ENCODE assay signal across 1 cellular context in genomic region chr10:132187421-132188138, GRCh38.
TF ChIP-seq lines count a peak whose summit lies in the region.

No MANE protein-coding gene starts in this region.

TF ChIP-seq in HEK293, 187 proteins besides CTCF, POLR2A, EP300 and RAD21 (continued from another document):
- TF ChIP-seq, protein P1, sequence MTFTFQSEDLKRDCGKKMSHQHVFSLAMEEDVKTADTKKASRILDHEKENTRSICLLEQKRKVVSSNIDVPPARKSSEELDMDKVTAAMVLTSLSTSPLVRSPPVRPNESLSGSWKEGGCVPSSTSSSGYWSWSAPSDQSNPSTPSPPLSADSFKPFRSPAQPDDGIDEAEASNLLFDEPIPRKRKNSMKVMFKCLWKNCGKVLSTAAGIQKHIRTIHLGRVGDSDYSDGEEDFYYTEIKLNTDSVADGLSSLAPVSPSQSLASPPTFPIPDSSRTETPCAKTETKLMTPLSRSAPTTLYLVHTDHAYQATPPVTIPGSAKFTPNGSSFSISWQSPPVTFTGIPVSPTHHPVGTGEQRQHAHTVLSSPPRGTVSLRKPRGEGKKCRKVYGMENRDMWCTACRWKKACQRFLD (tag by site-specific recombination; IDR thresholded peaks at IDR 0.05) = no peak
- TF ChIP-seq, protein P2, sequence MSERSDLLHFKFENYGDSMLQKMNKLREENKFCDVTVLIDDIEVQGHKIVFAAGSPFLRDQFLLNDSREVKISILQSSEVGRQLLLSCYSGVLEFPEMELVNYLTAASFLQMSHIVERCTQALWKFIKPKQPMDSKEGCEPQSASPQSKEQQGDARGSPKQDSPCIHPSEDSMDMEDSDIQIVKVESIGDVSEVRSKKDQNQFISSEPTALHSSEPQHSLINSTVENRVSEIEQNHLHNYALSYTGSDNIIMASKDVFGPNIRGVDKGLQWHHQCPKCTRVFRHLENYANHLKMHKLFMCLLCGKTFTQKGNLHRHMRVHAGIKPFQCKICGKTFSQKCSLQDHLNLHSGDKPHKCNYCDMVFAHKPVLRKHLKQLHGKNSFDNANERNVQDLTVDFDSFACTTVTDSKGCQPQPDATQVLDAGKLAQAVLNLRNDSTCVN (tag by site-specific recombination; optimal IDR thresholded peaks at IDR 0.05) = peak; percentile 36
- no peak for TF ChIP-seq ZNF560 (tag by site-specific recombination; IDR thresholded peaks at IDR 0.05; ENCODE audit: borderline replicate concordance)
- peak; percentile 36; the same call in 1 of the 2 replicates for TF ChIP-seq ZBTB20 (tag by site-specific recombination; IDR thresholded peaks at IDR 0.05)
